2 cellular contexts compared by ENCODE assay signal in genomic region chr3:73480187-73480672, GRCh38.
TF ChIP-seq lines count a peak whose summit lies in the region.

No MANE protein-coding gene starts in this region.

TF ChIP-seq in Ishikawa, 13 proteins besides CTCF, POLR2A, EP300 and RAD21:
- TF ChIP-seq ZBTB7A (IDR thresholded peaks at IDR 0.05; ENCODE audit: low read depth) (no peak), CEBPB (IDR thresholded peaks at IDR 0.05) (peak; percentile 71; the same call in 1 of the 2 replicates), NFIC (IDR thresholded peaks at IDR 0.05) (peak; percentile 92), MAX (IDR thresholded peaks at IDR 0.05) (no peak), TCF12 (IDR thresholded peaks at IDR 0.05; ENCODE audit: low read depth) (peak; percentile 90), YY1 (IDR thresholded peaks at IDR 0.05; ENCODE audit: low read depth) (no peak), TEAD4 (IDR thresholded peaks at IDR 0.05) (peak; percentile 81), EGR1 (IDR thresholded peaks at IDR 0.05) (no peak), CREB1 (IDR thresholded peaks at IDR 0.05; ENCODE audit: low read depth) (no peak), FOXM1 (IDR thresholded peaks at IDR 0.05; ENCODE audit: borderline replicate concordance, low read depth) (peak; percentile 67), USF1 (IDR thresholded peaks at IDR 0.05) (no peak), TAF1 (IDR thresholded peaks at IDR 0.05; ENCODE audit: low read depth) (no peak), REST (IDR thresholded peaks at IDR 0.05; ENCODE audit: low read depth) (no peak)

TF ChIP-seq in H1, 55 proteins besides CTCF, POLR2A, EP300 and RAD21 (continued from another document):
- TF ChIP-seq SIX5 (IDR thresholded peaks at IDR 0.05; ENCODE audit: low read depth, low read length), result no peak
- TF ChIP-seq CTBP2 (IDR thresholded peaks at IDR 0.05; ENCODE audit: borderline replicate concordance, insufficient read depth, insufficient read length, low read length), result no peak
- no peak for TF ChIP-seq SP2 (IDR thresholded peaks at IDR 0.05; ENCODE audit: low read length)
- no peak for TF ChIP-seq MAFK (IDR thresholded peaks at IDR 0.05; ENCODE audit: low read depth, low read length)
- no peak for TF ChIP-seq EGR1 (IDR thresholded peaks at IDR 0.05; ENCODE audit: borderline replicate concordance, low read depth, low read length)
- no peak for TF ChIP-seq CHD7 (IDR thresholded peaks at IDR 0.05; ENCODE audit: insufficient replicate concordance, low read length)
- TF ChIP-seq EZH2 (IDR thresholded peaks at IDR 0.05; ENCODE audit: low read depth, low read length, severe bottlenecking), result no peak
- TF ChIP-seq NRF1 (IDR thresholded peaks at IDR 0.05; ENCODE audit: low read depth, low read length), result no peak
- no peak for TF ChIP-seq RNF2 (IDR thresholded peaks at IDR 0.05; ENCODE audit: borderline replicate concordance, low read depth, low read length, missing control alignments, poor library complexity, severe bottlenecking)
- TF ChIP-seq CBX8 (IDR thresholded peaks at IDR 0.05; ENCODE audit: borderline replicate concordance, low read depth, low read length), result no peak
- no peak for TF ChIP-seq E2F6 (IDR thresholded peaks at IDR 0.05)
- TF ChIP-seq RBBP5 (IDR thresholded peaks at IDR 0.05; ENCODE audit: borderline replicate concordance, low read depth, low read length), result no peak
- no peak for TF ChIP-seq TEAD4 (IDR thresholded peaks at IDR 0.05; ENCODE audit: low read depth, low read length)
- TF ChIP-seq SAP30 (IDR thresholded peaks at IDR 0.05; ENCODE audit: insufficient read depth, insufficient replicate concordance, low read length), result no peak
- TF ChIP-seq JUN (IDR thresholded peaks at IDR 0.05; ENCODE audit: low read depth, low read length), result no peak
